ENCODE assay signal across 8 cellular contexts in the genomic region with DNA sequence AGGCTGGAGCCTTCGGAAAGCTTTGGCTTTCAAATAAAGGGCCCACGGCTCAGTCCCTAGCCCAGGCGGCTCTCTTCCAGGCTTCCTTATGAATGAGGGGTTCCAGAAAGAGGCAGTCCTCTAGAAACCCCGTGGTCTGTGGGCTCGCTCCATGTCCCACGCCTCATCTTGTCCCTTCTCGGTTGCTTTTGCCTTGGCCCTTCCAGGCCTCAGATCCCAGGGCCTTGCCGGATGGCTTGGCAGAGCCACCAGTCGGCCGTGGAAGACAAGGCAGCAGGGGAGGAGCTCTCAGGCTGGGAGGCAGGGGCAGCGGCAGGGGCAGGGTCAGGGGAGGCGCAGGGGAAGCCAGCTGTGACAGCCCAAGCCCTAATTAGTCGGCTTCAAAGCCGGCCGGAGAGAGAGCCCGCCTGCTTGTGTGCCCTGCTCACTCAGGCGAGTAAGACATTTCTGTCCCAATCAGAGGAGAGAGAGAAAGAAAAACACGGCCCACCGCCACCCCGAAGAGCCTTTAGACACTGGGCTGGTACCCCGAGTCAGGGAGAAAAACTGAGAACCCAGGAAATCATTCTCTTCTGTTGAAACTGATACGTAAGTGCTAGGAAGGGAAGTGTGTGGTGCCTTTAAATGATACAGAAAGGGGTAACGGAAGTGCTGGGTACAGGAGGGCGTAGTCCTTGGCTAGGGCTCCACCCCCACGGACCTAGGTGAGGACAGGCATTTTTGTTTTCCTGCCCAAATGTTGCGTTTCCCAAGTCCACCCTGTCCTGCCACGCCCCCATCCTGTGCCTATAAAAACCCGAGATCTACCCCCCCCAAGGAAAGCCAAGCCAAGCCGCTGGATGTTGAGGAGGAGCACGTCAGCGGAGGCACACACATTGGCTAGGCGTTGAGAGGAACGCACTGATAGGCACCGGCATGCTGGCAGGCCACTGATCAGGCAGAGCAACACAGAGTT. TPM values are rescaled to one million over a fixed set of nuclear protein-coding genes. Genes with fewer than 3 reads are reported as not detected.
DNase-seq lines count a peak whose midpoint lies in the region; ATAC-seq and TF ChIP-seq lines count a peak whose summit lies in the region.

No MANE protein-coding gene starts in this region.

- peak overlapping the region; percentile 90 for H3K27ac Mint-ChIP-seq in GM23338

- ATAC-seq in GM23338, result peak; percentile 95
- ATAC-seq in left cardiac atrium, result peak; percentile 86 to 88
- no peak for ATAC-seq in HG03520 (IDR thresholded peaks at IDR 0.05; ENCODE audit: unreplicated experiment)
- no peak for ATAC-seq in PC-3

- no peaks in the 10 kb centered on the region for H3K9me2 ChIP-seq in GM23338 (ENCODE audit: insufficient read depth)
- H3K9me2 ChIP-seq in PC-3 (replicated peaks; ENCODE audit: low read length), result no peaks in the 10 kb centered on the region

- POLR2A ChIA-PET in PC-3 (lab: Charles Lee; ENCODE audit: unreplicated experiment), result no interaction called here

- CTCF ChIA-PET in PC-3 (lab: Charles Lee), result no interaction called here

- peaks cover 22% of the 10 kb centered on the region for H3K4me1 Mint-ChIP-seq in GM23338

- H3K4me3 ChIP-seq in GM23338 (peak overlapping the region; percentile 52), PC-3 (ENCODE audit: low read length) (no peak overlapping the region)

- H3K9me3 ChIP-seq in PC-3 (ENCODE audit: low read length), result no peaks in the 10 kb centered on the region

- H3K27ac ChIP-seq in GM23338 (ENCODE audit: low read depth) (peak overlapping the region; percentile 92), PC-3 (ENCODE audit: low read length) (no peak overlapping the region)

- H3K36me3 ChIP-seq in GM23338 (ENCODE audit: insufficient read depth) (no peaks in the 10 kb centered on the region), PC-3 (ENCODE audit: low read depth, low read length) (no peaks in the 10 kb centered on the region)

- peaks cover 3% of the 10 kb centered on the region; the same call in 1 of the 3 replicates for H3K9me3 Mint-ChIP-seq in GM23338

- peak overlapping the region; percentile 64 for H3K4me3 Mint-ChIP-seq in GM23338

- no peaks in the 10 kb centered on the region for H3K27me3 ChIP-seq in GM23338 (ENCODE audit: insufficient read depth)
- no peaks in the 10 kb centered on the region for H3K27me3 ChIP-seq in PC-3 (ENCODE audit: low read length)

- peaks cover 14% of the 10 kb centered on the region for H3F3A ChIP-seq in GM23338 (replicated peaks; ENCODE audit: low read depth)
- H3F3A ChIP-seq in PC-3 (ENCODE audit: low read length, unreplicated experiment), result no peaks in the 10 kb centered on the region

- peaks cover 6% of the 10 kb centered on the region for H3K27me3 Mint-ChIP-seq in GM23338 (ENCODE audit: insufficient read depth, low read depth, poor library complexity)

- TF ChIP-seq CTCF in GM23338 (conservative IDR thresholded peaks at IDR 0.05; ENCODE audit: low read depth in 2 of 2) (peak in 1 of 2 experiments; percentile 35; a peak in 2 of 4 replicates), PC-3 (conservative IDR thresholded peaks at IDR 0.05; ENCODE audit: low read depth, low read length) (no peak)

- no peaks in the 10 kb centered on the region for H3K79me2 ChIP-seq in GM23338 (replicated peaks; ENCODE audit: insufficient read depth)
- H3K79me2 ChIP-seq in PC-3 (ENCODE audit: low read length), result no peaks in the 10 kb centered on the region

- no TSS peak for BruUV-seq in PC-3 (replicated peaks; lab: Mats Ljungman, UMichigan)

- peak overlapping the region; percentile 75 for H3K4me2 ChIP-seq in GM23338
- no peak overlapping the region for H3K4me2 ChIP-seq in PC-3 (ENCODE audit: low read length)

- peaks cover 11% of the 10 kb centered on the region for H3K4me1 ChIP-seq in GM23338 (ENCODE audit: insufficient read depth)
- H3K4me1 ChIP-seq in PC-3 (ENCODE audit: insufficient read depth, low read length), result no peaks in the 10 kb centered on the region

- no peak overlapping the region for H3K9ac ChIP-seq in PC-3 (ENCODE audit: low read length)

- H4K20me1 ChIP-seq in GM23338 (replicated peaks; ENCODE audit: insufficient read depth) (no peaks in the 10 kb centered on the region), PC-3 (ENCODE audit: low read length) (no peaks in the 10 kb centered on the region)

- H3K36me3 Mint-ChIP-seq in GM23338 (ENCODE audit: low read depth), result no peaks in the 10 kb centered on the region

- peak; percentile 82 for DNase-seq in GM23338 (ENCODE audit: low spot score)
- peak; percentile 90 for DNase-seq in SHP77 treated with DMSO at 0.1 percent for 48 hours (lab: John Stamatoyannopoulos, UW)
- peak; percentile 75 for DNase-seq in left cardiac atrium
- DNase-seq in retina, result peak; percentile 95
- no peak for DNase-seq in NCI-H187 (lab: John Stamatoyannopoulos, UW)
- no peak for DNase-seq in PC-3
- no peak for DNase-seq in NCI-H1436 (lab: John Stamatoyannopoulos, UW)

- intact Hi-C loops in left cardiac atrium (cut with DNase I) (no loop called here), PC-3 (cut with micrococcal nuclease) (no loop called here)

- H2AFZ ChIP-seq in GM23338 (peak overlapping the region; percentile 95), PC-3 (ENCODE audit: low read length) (no peak overlapping the region)

TF ChIP-seq in GM23338, 12 proteins besides CTCF, POLR2A, EP300 and RAD21:
- TF ChIP-seq POLR2AphosphoS5 (IDR thresholded peaks at IDR 0.05; ENCODE audit: low read depth), result peak; percentile 35
- no peak for TF ChIP-seq EZH2 (IDR thresholded peaks at IDR 0.05; ENCODE audit: low read depth, unreplicated experiment)
- TF ChIP-seq ETS1 (IDR thresholded peaks at IDR 0.05), result no peak
- TF ChIP-seq STAT1 (IDR thresholded peaks at IDR 0.05; ENCODE audit: unreplicated experiment), result no peak
- TF ChIP-seq ZNF114 (CRISPR knock-in tag; IDR thresholded peaks at IDR 0.05), result no peak
- no peak for TF ChIP-seq CREB1 (CRISPR knock-in tag; IDR thresholded peaks at IDR 0.05; ENCODE audit: low read depth)

RNA-seq across cellular contexts. Expression of gene MEIOC, which starts 27.8 kb away (rescaled TPM):
- total RNA-seq in GM23338 (2014; rRNA removed; shearing (Covaris generic)), result 17.2 and 23.8 TPM in 2 replicates
- polyA plus RNA-seq in GM23338 (2016; fragmentation: Nextera tagmentation; extraction: Ambion mirVana), result 2.1 and 3.2 TPM in 2 replicates
- total RNA-seq in left cardiac atrium (under 1 TPM in 1 of 2 donors, not detected in 1; 0.10 TPM), PC-3 (2014; rRNA removed) (not detected in 2 replicates)

Comparison
In these comparisons a context has a peak if more than half of its experiments do, and no peak if none do; other contexts are left out.
1. ATAC-seq: peak in GM23338 (single experiment) and left cardiac atrium (2 of 2); none in HG03520 (single experiment) and PC-3 (single experiment).
2. DNase-seq: peak in GM23338 (single experiment), SHP77 treated with DMSO at 0.1 percent for 48 hours (single experiment), left cardiac atrium (single experiment) and retina (single experiment); none in NCI-H187 (0 of 2), PC-3 (single experiment) and NCI-H1436 (single experiment).
3. RNA of gene MEIOC, which starts 27.8 kb away (total RNA-seq): 17.2 to 23.8 TPM in GM23338; 0.10 TPM in left cardiac atrium and not detected in PC-3; every median in the first group is over 10 times any median in the second.